23 cellular contexts compared by ENCODE assay signal in genomic region chr17:70298929-70299529, GRCh38.
DNase-seq lines count a peak whose midpoint lies in the region; ATAC-seq, FAIRE-seq and TF ChIP-seq lines count a peak whose summit lies in the region.
"Had no signal": no experiment of that assay in that cellular context is flagged by ENCODE, and none has a peak within 500 bp of the region (broad histone marks: within the 10 kb centered on the region; RNA-seq: fewer than 3 reads in every experiment).

No MANE protein-coding gene starts in this region.

- H4K20me1 ChIP-seq in GM12878 (ENCODE audit: control insufficient read depth, insufficient read depth): no peaks in the 10 kb centered on the region
- H4K20me1 ChIP-seq in osteoblast (ENCODE audit: insufficient read depth, low read length): no peaks in the 10 kb centered on the region

- intact Hi-C loops in GM12878 (cut with micrococcal nuclease; ENCODE audit: unreplicated experiment): loop anchor here (5.0 to 10.0 kb wide), 4 partner anchors 52 to 106 kb away; no protein-coding TSS in a partner anchor

- WGBS in GM12878 (ENCODE audit: insufficient coverage, insufficient replicate concordance, low lambda C conversion rate, missing lambda C conversion rate): 1% methylated on average over 8 of the region's 8 CpGs

- H3K4me2 ChIP-seq in GM12878 (ENCODE audit: control insufficient read depth, insufficient read depth): peak overlapping the region; percentile 44
- no peak overlapping the region for H3K4me2 ChIP-seq in osteoblast (ENCODE audit: insufficient read depth, low read length)

- H3K9ac ChIP-seq in GM12878 (ENCODE audit: control insufficient read depth, insufficient read depth, low read length): no peak overlapping the region

- TF ChIP-seq CTCF in GM13976 (IDR thresholded peaks at IDR 0.05; ENCODE audit: borderline replicate concordance, control extremely low read depth, extremely low read depth, insufficient read depth, missing control alignments) (no peak), GM12878 (IDR thresholded peaks at IDR 0.05 in 2 of 3, conservative IDR thresholded peaks at IDR 0.05 in 1 of 3; ENCODE audit: control insufficient read depth in 2 of 3, extremely low read depth in 1 of 3, insufficient read depth in 1 of 3, low read depth in 3 of 3, low read length in 3 of 3) (no peak), osteoblast (IDR thresholded peaks at IDR 0.05; ENCODE audit: extremely low read depth, low read depth, low read length) (no peak)

- no peaks in the 10 kb centered on the region; the same call in 1 of the 3 replicates for H3K9me3 ChIP-seq in GM12878 (replicated peaks; ENCODE audit: control insufficient read depth, insufficient read depth, low read length)
- H3K9me3 ChIP-seq in osteoblast (ENCODE audit: low read depth, low read length): no peaks in the 10 kb centered on the region
- H3K9me3 ChIP-seq: SJCRH30, thyroid gland had no signal

- RAD21 ChIA-PET in GM12878 (lab: Charles Lee; ENCODE audit: unreplicated experiment): interaction anchor here (0.6 to 2.7 kb wide), 23 partner anchors 9 to 253 kb away, joined by 3 to 60 read pairs (median 4); partner anchors contain the start of gene KCNJ2

- H3K4me3 ChIP-seq in GM12878: no peak overlapping the region
- no peak overlapping the region for H3K4me3 ChIP-seq in osteoblast (ENCODE audit: insufficient read depth, low read length)
- H3K4me3 ChIP-seq: cardiac muscle cell, dorsolateral prefrontal cortex, SJCRH30, thyroid gland had no signal

- FAIRE-seq in GM12878 (lab: Jason Lieb, UNC) (no peak), RCC 7860 (lab: Jason Lieb, UNC) (no peak)
- FAIRE-seq: keratinocyte had no signal

- H2AFZ ChIP-seq in GM12878 (ENCODE audit: control insufficient read depth, low read depth, low read length) (peak overlapping the region; percentile 31), osteoblast (ENCODE audit: low read length) (no peak overlapping the region)

- TF ChIP-seq RAD21 in GM12878 (IDR thresholded peaks at IDR 0.05; ENCODE audit: insufficient read depth, low read depth, low read length): no peak

- CTCF ChIA-PET in GM12878 (lab: Yijun Ruan, JAX): interaction anchor here (0.8 to 2.5 kb wide), 9 partner anchors 9 to 106 kb away, joined by 3 to 10 read pairs (median 3); no protein-coding TSS in a partner anchor

- H3K79me2 ChIP-seq in GM12878 (ENCODE audit: control insufficient read depth, insufficient read depth, low read length) (no peaks in the 10 kb centered on the region), osteoblast (ENCODE audit: insufficient read depth, low read length) (no peaks in the 10 kb centered on the region)

- no peaks in the 10 kb centered on the region for H3K27me3 ChIP-seq in GM12878 (replicated peaks in 1 of 2; ENCODE audit: control insufficient read depth in 2 of 2, insufficient read depth in 2 of 2, low read length in 1 of 2)
- H3K27me3 ChIP-seq in osteoblast (ENCODE audit: insufficient read depth, low read length): no peaks in the 10 kb centered on the region
- H3K27me3 ChIP-seq: cardiac muscle cell, dorsolateral prefrontal cortex, SJCRH30, thyroid gland had no signal

- no TSS peak for BruUV-seq in GM12878 (replicated peaks; lab: Mats Ljungman, UMichigan)

- in situ Hi-C loops in GM13976 (cut with MboI; ENCODE audit: low sequenced_read_pairs, unreplicated experiment) (no loop called here), GM12878 (cut with MboI) (no loop called here)

- peak; percentile 37 to 42; a peak in 1 of 4 replicates for TF ChIP-seq EP300 in GM12878 (IDR thresholded peaks at IDR 0.05; ENCODE audit: borderline replicate concordance in 1 of 2, control insufficient read depth in 1 of 2, low read depth in 2 of 2, low read length in 2 of 2)

- peak; percentile 66 for DNase-seq in GM13976 (ENCODE audit: low spot score)
- DNase-seq in GM12878 (ENCODE audit: low read depth, low spot score): peak; percentile 47
- DNase-seq in NCI-H1930 (lab: John Stamatoyannopoulos, UW): no peak
- no peak for DNase-seq in osteoblast (ENCODE audit: insufficient read length, low spot score, missing footprints)
- no peak for DNase-seq in RCC 7860 (ENCODE audit: low spot score)
- DNase-seq: activated B cell treated with CpG ODN at 0.5 μM for 24 hours, AML-193, DMS79 treated with DMSO at 0.1 percent for 48 hours, dorsolateral prefrontal cortex, foreskin fibroblast, GOT3, hippocampal formation, NCI-H146, NCI-H2227 treated with DMSO at 0.1 percent for 48 hours, NCI-H82, occipital lobe, SJCRH30, thyroid gland had no signal

- peak; percentile 73 for ATAC-seq in GM19395 (IDR thresholded peaks at IDR 0.05; ENCODE audit: unreplicated experiment)
- peak; percentile 63 for ATAC-seq in HG03097 (IDR thresholded peaks at IDR 0.05; ENCODE audit: low FRiP score, unreplicated experiment)
- peak; percentile 89 for ATAC-seq in GM12878

- SMC1A ChIA-PET in GM12878 (lab: Charles Lee; ENCODE audit: uncharacterized antibody, unreplicated experiment): interaction anchor here (0.7 to 3.3 kb wide), 26 partner anchors 10 to 253 kb away, joined by 3 to 48 read pairs (median 4); no protein-coding TSS in a partner anchor

- no peaks in the 10 kb centered on the region for H3K36me3 ChIP-seq in GM12878 (ENCODE audit: control insufficient read depth in 2 of 2, insufficient read depth in 2 of 2, low read length in 1 of 2)
- H3K36me3 ChIP-seq in osteoblast (ENCODE audit: insufficient read depth, low read length): no peaks in the 10 kb centered on the region
- H3K36me3 ChIP-seq: cardiac muscle cell, SJCRH30, thyroid gland had no signal

- H3K27ac ChIP-seq in GM12878 (ENCODE audit: control insufficient read depth, insufficient read depth): peak overlapping the region; percentile 6; the same call in 1 of the 2 replicates
- no peak overlapping the region for H3K27ac ChIP-seq in osteoblast (ENCODE audit: low read depth, low read length)
- H3K27ac ChIP-seq: cardiac muscle cell, dorsolateral prefrontal cortex, epithelial cell of prostate, SJCRH30, thyroid gland had no signal

- H3K4me1 ChIP-seq in GM12878 (ENCODE audit: control insufficient read depth, insufficient read depth, low read length) (no peaks in the 10 kb centered on the region), osteoblast (ENCODE audit: insufficient read depth, low read length) (no peaks in the 10 kb centered on the region)
- H3K4me1 ChIP-seq: SJCRH30, thyroid gland had no signal

- TF ChIP-seq POLR2A in GM12878 (IDR thresholded peaks at IDR 0.05; ENCODE audit: low read depth, low read length): no peak

- POLR2A ChIA-PET in GM12878 (lab: Charles Lee): interaction anchor here (0.9 to 2.2 kb wide), 8 partner anchors 9 to 228 kb away, joined by 3 to 12 read pairs (median 4); no protein-coding TSS in a partner anchor

TF ChIP-seq in GM12878, 131 proteins besides CTCF, POLR2A, EP300 and RAD21 (continues in another document):
- TF ChIP-seq IKZF1 (conservative IDR thresholded peaks at IDR 0.05) (peak; percentile 81), BHLHE40 (IDR thresholded peaks at IDR 0.05; ENCODE audit: borderline replicate concordance in 1 of 2, low read depth in 2 of 2, low read length in 1 of 2) (0 out of 4 replicates have a peak, but pooled peaks of 1 of the 2 experiments have one; percentile 31), SIX5 (IDR thresholded peaks at IDR 0.05; ENCODE audit: low read depth, low read length, severe bottlenecking) (no peak), NBN (IDR thresholded peaks at IDR 0.05) (peak; percentile 70), NR2C2 (IDR thresholded peaks at IDR 0.05; ENCODE audit: borderline replicate concordance, control insufficient read depth, insufficient read length, low read depth) (no peak), ATF3 (IDR thresholded peaks at IDR 0.05; ENCODE audit: borderline replicate concordance, extremely low read depth, low read depth, low read length) (no peak), RFX5 (IDR thresholded peaks at IDR 0.05; ENCODE audit: low read depth, low read length) (no peak), HSF1 (IDR thresholded peaks at IDR 0.05; ENCODE audit: low read depth, low read length) (no peak)

Comparison
In these comparisons a context has a peak if more than half of its experiments do, and no peak if none do; other contexts are left out.
1. DNase-seq: peak in GM13976 (single experiment) and GM12878 (single experiment); none in NCI-H1930 (0 of 2), osteoblast (single experiment) and RCC 7860 (single experiment).
2. Peak in every context shown above with its lines, with median percentiles within 50 percentile points of each other: ATAC-seq.